Comparison of ENCODE assay signal across 36 cellular contexts in the genomic region with DNA sequence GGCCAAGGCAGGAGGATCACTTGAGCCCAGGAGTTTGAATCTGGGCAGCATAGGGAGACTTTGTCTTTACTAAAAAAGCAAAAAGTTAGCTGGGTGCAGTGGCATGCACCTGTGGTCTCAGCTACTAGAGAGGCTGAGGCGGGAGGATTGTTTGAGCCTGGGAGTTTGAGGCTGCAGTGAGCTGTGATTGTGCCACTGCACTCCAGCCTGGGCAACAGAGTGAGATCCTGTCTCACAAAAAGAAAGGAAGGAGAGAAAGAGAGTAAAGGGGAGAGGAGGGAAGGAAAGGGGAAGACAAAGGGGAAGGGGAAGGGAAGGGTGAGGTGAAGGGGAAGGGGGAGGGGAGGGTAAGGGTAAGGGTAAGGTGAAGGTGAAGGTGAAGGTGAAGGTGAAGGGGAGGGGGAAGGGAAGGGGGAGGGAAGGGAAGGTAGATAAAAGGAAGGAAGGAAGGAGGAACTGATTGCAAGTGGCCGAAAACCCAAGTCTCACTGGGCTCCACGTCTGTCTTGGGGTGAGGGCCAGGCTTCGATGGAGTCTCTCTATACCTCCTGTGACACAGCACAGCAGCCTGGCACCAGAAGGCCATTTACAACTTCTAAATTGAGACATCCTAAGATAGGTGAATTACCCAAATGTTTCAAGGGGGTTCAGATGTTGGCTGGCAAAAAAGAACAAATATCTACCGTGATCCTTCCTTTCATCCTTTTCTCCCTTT. TPM values are rescaled to one million over a fixed set of nuclear protein-coding genes. Genes with fewer than 3 reads are reported as not detected.
"Had no signal": no experiment of that assay in that cellular context is flagged by ENCODE, and none has a peak within 500 bp of the region (broad histone marks: within the 10 kb centered on the region; RNA-seq: fewer than 3 reads in every experiment).

No MANE protein-coding gene starts in this region.

- ATAC-seq: activated CD4-positive, alpha-beta T cell treated with anti-CD3 and anti-CD28 coated beads for 36 hours; activated CD4-positive, CD25-positive, alpha-beta regulatory T cell treated with anti-CD3 and anti-CD28 coated beads, Interleukin-2, amount 50 U/mL, for 24 hours; activated CD8-positive, alpha-beta memory T cell treated with anti-CD3 and anti-CD28 coated beads, Interleukin-2, amount 10 ng/mL, durations not matched to agents 7 days and 5 days; activated CD8-positive, alpha-beta T cell treated with anti-CD3 and anti-CD28 coated beads, Interleukin-2, amount 10 ng/mL, durations not matched to agents 7 days and 5 days had no signal

- DNase-seq: activated CD4-positive, alpha-beta memory T cell treated with anti-CD3 and anti-CD28 coated beads, Interleukin-2, amount 10 ng/mL, durations not matched to agents 7 days and 5 days; activated CD4-positive, alpha-beta T cell treated with anti-CD3 and anti-CD28 coated beads for 1 hour; activated CD4-positive, alpha-beta T cell treated with anti-CD3 and anti-CD28 coated beads for 36 hours; activated CD4-positive, alpha-beta T cell treated with anti-CD3 and anti-CD28 coated beads for 48 hours; activated CD4-positive, alpha-beta T cell treated with anti-CD3 and anti-CD28 coated beads, Interleukin-2, amount 10 ng/mL, durations not matched to agents 7 days and 5 days; activated CD4-positive, alpha-beta T cell treated with anti-CD3 and anti-CD28 coated beads, Interleukin-2, amount 50 U/mL, for 48 hours; activated CD4-positive, CD25-positive, alpha-beta regulatory T cell; activated CD8-positive, alpha-beta memory T cell treated with anti-CD3 and anti-CD28 coated beads for 24 hours; activated CD8-positive, alpha-beta memory T cell treated with anti-CD3 and anti-CD28 coated beads, Interleukin-2, amount 10 ng/mL, durations not matched to agents 7 days and 5 days; activated CD8-positive, alpha-beta memory T cell treated with anti-CD3 and anti-CD28 coated beads, Interleukin-2, amount 50 U/mL, for 48 hours; activated CD8-positive, alpha-beta T cell treated with anti-CD3 and anti-CD28 coated beads, Interleukin-2, amount 10 ng/mL, durations not matched to agents 7 days and 5 days; activated effector memory CD4-positive, alpha-beta T cell treated with Interleukin-2 at 50 U/mL for 16 hours; activated gamma-delta T cell; activated naive CD4-positive, alpha-beta T cell treated with anti-CD3 and anti-CD28 coated beads, Interleukin-2, amount 10 ng/mL, durations not matched to agents 7 days and 5 days; activated naive CD4-positive, alpha-beta T cell treated with Interleukin-2 at 50 U/mL for 16 hours; activated T-cell treated with anti-CD3 and anti-CD28 coated beads, Interleukin-2, amount 50 U/mL, for 24 hours; activated T-cell treated with anti-CD3 and anti-CD28 coated beads, Interleukin-2, amount 50 U/mL, for 48 hours; amygdala; anterior cingulate cortex; caudate nucleus; cerebellar nuclear complex; T-helper 2 cell; T-helper 9 cell had no signal

- H3K4me1 Mint-ChIP-seq: activated naive CD4-positive, alpha-beta T cell treated with anti-CD3 and anti-CD28 coated beads, Interleukin-2, amount 50 U/mL, for 24 hours; brain; central memory CD8-positive, alpha-beta T cell had no signal

- H3K4me3 Mint-ChIP-seq: activated CD4-positive, alpha-beta memory T cell treated with anti-CD3 and anti-CD28 coated beads, Interleukin-2, amount 10 ng/mL, durations not matched to agents 7 days and 5 days; activated CD4-positive, alpha-beta T cell treated with anti-CD3 and anti-CD28 coated beads for 36 hours; activated CD4-positive, alpha-beta T cell treated with anti-CD3 and anti-CD28 coated beads, Interleukin-2, amount 10 ng/mL, durations not matched to agents 7 days and 5 days; activated CD8-positive, alpha-beta memory T cell treated with anti-CD3 and anti-CD28 coated beads, Interleukin-2, amount 10 ng/mL, durations not matched to agents 7 days and 5 days; activated CD8-positive, alpha-beta T cell treated with anti-CD3 and anti-CD28 coated beads, Interleukin-2, amount 10 ng/mL, durations not matched to agents 7 days and 5 days; activated naive CD4-positive, alpha-beta T cell treated with anti-CD3 and anti-CD28 coated beads, Interleukin-2, amount 10 ng/mL, durations not matched to agents 7 days and 5 days; activated naive CD4-positive, alpha-beta T cell treated with anti-CD3 and anti-CD28 coated beads, Interleukin-2, amount 50 U/mL, for 24 hours; activated naive CD8-positive, alpha-beta T cell; activated T-cell treated with anti-CD3 and anti-CD28 coated beads, Interleukin-2, amount 50 U/mL, for 24 hours; brain; central memory CD8-positive, alpha-beta T cell; T-helper 2 cell treated with Interferon-gamma antibody and Interleukin-4, amounts not matched to agents 5 μg/mL and 100 μg/mL, for 36 hours had no signal

- H3K4me3 ChIP-seq: ascending aorta, cardiac muscle cell had no signal

- H3K36me3 ChIP-seq: ascending aorta, cardiac muscle cell had no signal

- H3K27ac Mint-ChIP-seq: activated CD4-positive, alpha-beta memory T cell treated with anti-CD3 and anti-CD28 coated beads, Interleukin-2, amount 10 ng/mL, durations not matched to agents 7 days and 5 days; activated CD4-positive, alpha-beta T cell treated with anti-CD3 and anti-CD28 coated beads for 36 hours; activated CD4-positive, alpha-beta T cell treated with anti-CD3 and anti-CD28 coated beads, Interleukin-2, amount 10 ng/mL, durations not matched to agents 7 days and 5 days; activated CD8-positive, alpha-beta memory T cell treated with anti-CD3 and anti-CD28 coated beads, Interleukin-2, amount 10 ng/mL, durations not matched to agents 7 days and 5 days; activated CD8-positive, alpha-beta T cell treated with anti-CD3 and anti-CD28 coated beads, Interleukin-2, amount 10 ng/mL, durations not matched to agents 7 days and 5 days; activated naive CD4-positive, alpha-beta T cell treated with anti-CD3 and anti-CD28 coated beads, Interleukin-2, amount 10 ng/mL, durations not matched to agents 7 days and 5 days; activated naive CD8-positive, alpha-beta T cell; activated T-cell treated with anti-CD3 and anti-CD28 coated beads, Interleukin-2, amount 50 U/mL, for 24 hours; activated T-helper 2 cell treated with anti-CD3 and anti-CD28 coated beads, Interferon-gamma antibody, Interleukin-2, Interleukin-4, amounts not matched to agents 10 μg/mL and 5 μg/mL and 100 μg/mL, durations not matched to agents 14 hours and 24 hours and 36 hours; brain; T-helper 2 cell treated with Interferon-gamma antibody and Interleukin-4, amounts not matched to agents 5 μg/mL and 100 μg/mL, for 36 hours had no signal

- H3K36me3 Mint-ChIP-seq: activated CD8-positive, alpha-beta memory T cell treated with anti-CD3 and anti-CD28 coated beads, Interleukin-2, amount 10 ng/mL, durations not matched to agents 7 days and 5 days; activated naive CD4-positive, alpha-beta T cell treated with anti-CD3 and anti-CD28 coated beads, Interleukin-2, amount 10 ng/mL, durations not matched to agents 7 days and 5 days; brain had no signal

- H3K9me3 Mint-ChIP-seq: activated CD4-positive, alpha-beta memory T cell treated with anti-CD3 and anti-CD28 coated beads, Interleukin-2, amount 10 ng/mL, durations not matched to agents 7 days and 5 days had no signal

- H3K27ac ChIP-seq: ascending aorta, cardiac muscle cell, VCaP had no signal

RNA-seq across cellular contexts. Expression of a gene that starts 4.0 kb away (rescaled TPM):
- total RNA-seq: activated CD4-positive, alpha-beta memory T cell treated with anti-CD3 and anti-CD28 coated beads, Interleukin-2, amount 10 ng/mL, durations not matched to agents 7 days and 5 days; activated CD4-positive, alpha-beta T cell treated with anti-CD3 and anti-CD28 coated beads, Interleukin-2, amount 10 ng/mL, durations not matched to agents 7 days and 5 days; activated CD8-positive, alpha-beta T cell treated with anti-CD3 and anti-CD28 coated beads, Interleukin-2, amount 10 ng/mL, durations not matched to agents 7 days and 5 days; ascending aorta; cardiac muscle cell; chondrocyte had no signal

RNA-seq across cellular contexts. Expression of a gene that starts 36.0 kb away (rescaled TPM):
- total RNA-seq: activated CD4-positive, alpha-beta memory T cell treated with anti-CD3 and anti-CD28 coated beads, Interleukin-2, amount 10 ng/mL, durations not matched to agents 7 days and 5 days; activated CD4-positive, alpha-beta T cell treated with anti-CD3 and anti-CD28 coated beads for 36 hours; activated CD4-positive, alpha-beta T cell treated with anti-CD3 and anti-CD28 coated beads, Interleukin-2, amount 10 ng/mL, durations not matched to agents 7 days and 5 days; activated CD8-positive, alpha-beta memory T cell treated with anti-CD3 and anti-CD28 coated beads, Interleukin-2, amount 10 ng/mL, durations not matched to agents 7 days and 5 days; activated CD8-positive, alpha-beta T cell treated with anti-CD3 and anti-CD28 coated beads, Interleukin-2, amount 10 ng/mL, durations not matched to agents 7 days and 5 days; activated T-helper 2 cell treated with anti-CD3 and anti-CD28 coated beads, Interferon-gamma antibody, Interleukin-2, Interleukin-4, amounts not matched to agents 10 μg/mL and 5 μg/mL and 100 μg/mL, durations not matched to agents 14 hours and 24 hours and 36 hours; ascending aorta; bronchial epithelial cell; chondrocyte; T-helper 1 cell treated with Interleukin-12 subunit alpha and Interleukin-12 subunit beta and Interleukin-4 antibody, amounts not matched to agents 30 ng/mL and 1 ng/mL, for 36 hours had no signal
